Comparison of ENCODE assay signal across 8 cellular contexts in the genomic region with DNA sequence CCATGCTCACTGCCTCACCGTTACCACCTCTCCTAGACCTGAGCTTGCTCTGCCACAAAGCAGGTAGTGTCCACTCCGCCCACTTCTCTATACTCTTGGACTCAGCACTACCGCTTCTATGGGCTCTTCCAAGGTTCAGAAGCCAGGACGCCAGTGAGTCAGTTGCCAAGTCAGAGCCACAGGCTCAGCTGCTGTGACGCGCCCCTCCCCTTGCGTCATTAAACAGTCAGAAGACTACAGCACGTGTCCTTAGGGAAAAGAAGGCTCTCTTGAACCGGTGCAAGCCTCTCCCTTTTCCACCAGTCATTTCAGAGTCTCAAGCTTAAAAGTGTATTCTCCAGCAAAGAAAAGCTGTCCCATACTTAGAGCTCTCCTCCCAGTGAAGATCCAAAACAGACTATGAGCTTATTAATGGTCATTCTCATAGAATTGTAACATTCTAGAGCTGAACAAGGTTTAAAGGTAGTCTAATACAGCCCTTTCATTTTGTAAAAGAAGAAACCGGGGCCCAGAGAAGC. TPM values are rescaled to one million over a fixed set of nuclear protein-coding genes. Genes with fewer than 3 reads are reported as not detected.
DNase-seq lines count a peak whose midpoint lies in the region; ATAC-seq and TF ChIP-seq lines count a peak whose summit lies in the region.

No MANE protein-coding gene starts in this region.

- TF ChIP-seq POLR2A in upper lobe of left lung (IDR thresholded peaks at IDR 0.05) = peak in 1 of 4 donors; percentile 46

- ATAC-seq in GM18861 (IDR thresholded peaks at IDR 0.05; ENCODE audit: unreplicated experiment) (peak; percentile 37), HG03280 (IDR thresholded peaks at IDR 0.05; ENCODE audit: unreplicated experiment) (peak; percentile 50), T-helper 17 cell (peak; percentile 27), upper lobe of left lung (ENCODE audit: low FRiP score in 2 of 2) (peak; percentile 64 to 85)

- H3K4me1 Mint-ChIP-seq in T-helper 17 cell = no peaks in the 10 kb centered on the region

- 69 to 86% methylated on average over 10 of the region's 10 CpGs for WGBS in upper lobe of left lung, 2 donors

- H3K36me3 Mint-ChIP-seq in T-helper 17 cell (ENCODE audit: low read depth) = no peaks in the 10 kb centered on the region

- TF ChIP-seq EP300 in upper lobe of left lung (IDR thresholded peaks at IDR 0.05) = no peak

- no peaks in the 10 kb centered on the region for H3K4me1 ChIP-seq in upper lobe of left lung

- no peak overlapping the region for H3K4me3 Mint-ChIP-seq in T-helper 17 cell

- no peaks in the 10 kb centered on the region for H3K36me3 ChIP-seq in upper lobe of left lung

- H3K27me3 Mint-ChIP-seq in T-helper 17 cell = peaks cover 23% of the 10 kb centered on the region

- TF ChIP-seq CTCF in upper lobe of left lung (IDR thresholded peaks at IDR 0.05) = no peak

- H3K27ac Mint-ChIP-seq in T-helper 17 cell = no peak overlapping the region

- no peaks in the 10 kb centered on the region for H3K9me3 ChIP-seq in T-helper 17 cell (ENCODE audit: control insufficient read depth, low read length, poor library complexity, severe bottlenecking)
- no peaks in the 10 kb centered on the region for H3K9me3 ChIP-seq in upper lobe of left lung

- no peak overlapping the region for H3K4me3 ChIP-seq in upper lobe of left lung

- H3K27ac ChIP-seq in upper lobe of left lung = no peak overlapping the region

- H3K27me3 ChIP-seq in upper lobe of left lung = no peaks in the 10 kb centered on the region

- no peak for DNase-seq in T-helper 17 cell
- peak; percentile 18 for DNase-seq in iPS-NIHi7 (ENCODE audit: extremely low spot score)
- peak; percentile 34 to 82 for DNase-seq in upper lobe of left lung
- no peak for DNase-seq in SW 1271 (lab: John Stamatoyannopoulos, UW)
- DNase-seq in NCI-H446 (lab: John Stamatoyannopoulos, UW) = no peak
- no peak for DNase-seq in NCI-H345 treated with DMSO at 0.1 percent for 48 hours (lab: John Stamatoyannopoulos, UW; ENCODE audit: unreplicated experiment)

RNA-seq across cellular contexts. Expression of gene MET, which starts 41.0 kb away (rescaled TPM):
- total RNA-seq in T-helper 17 cell (under 1 TPM in 1 of 2 donors, not detected in 1; 0.18 TPM), upper lobe of left lung (100 to 1,000 TPM in 1 of 6 donors, 10 to 100 TPM in 5; 32.4 to 114 (median 82.2) TPM)

Comparison
In these comparisons a context has a peak if more than half of its experiments do, and no peak if none do; other contexts are left out.
1. DNase-seq: peak in iPS-NIHi7 (single experiment) and upper lobe of left lung (2 of 2); none in T-helper 17 cell (0 of 3), SW 1271 (0 of 2), NCI-H446 (0 of 2) and NCI-H345 treated with DMSO at 0.1 percent for 48 hours (single experiment).
2. RNA of gene MET, which starts 41.0 kb away (total RNA-seq): 32.4 to 114 TPM in upper lobe of left lung; 0.18 TPM in T-helper 17 cell; every median in the first group is over 10 times any median in the second.
3. Peak in every context shown above with its lines, with median percentiles within 50 percentile points of each other: ATAC-seq.